ENCODE assay signal across 16 cellular contexts in the genomic region with DNA sequence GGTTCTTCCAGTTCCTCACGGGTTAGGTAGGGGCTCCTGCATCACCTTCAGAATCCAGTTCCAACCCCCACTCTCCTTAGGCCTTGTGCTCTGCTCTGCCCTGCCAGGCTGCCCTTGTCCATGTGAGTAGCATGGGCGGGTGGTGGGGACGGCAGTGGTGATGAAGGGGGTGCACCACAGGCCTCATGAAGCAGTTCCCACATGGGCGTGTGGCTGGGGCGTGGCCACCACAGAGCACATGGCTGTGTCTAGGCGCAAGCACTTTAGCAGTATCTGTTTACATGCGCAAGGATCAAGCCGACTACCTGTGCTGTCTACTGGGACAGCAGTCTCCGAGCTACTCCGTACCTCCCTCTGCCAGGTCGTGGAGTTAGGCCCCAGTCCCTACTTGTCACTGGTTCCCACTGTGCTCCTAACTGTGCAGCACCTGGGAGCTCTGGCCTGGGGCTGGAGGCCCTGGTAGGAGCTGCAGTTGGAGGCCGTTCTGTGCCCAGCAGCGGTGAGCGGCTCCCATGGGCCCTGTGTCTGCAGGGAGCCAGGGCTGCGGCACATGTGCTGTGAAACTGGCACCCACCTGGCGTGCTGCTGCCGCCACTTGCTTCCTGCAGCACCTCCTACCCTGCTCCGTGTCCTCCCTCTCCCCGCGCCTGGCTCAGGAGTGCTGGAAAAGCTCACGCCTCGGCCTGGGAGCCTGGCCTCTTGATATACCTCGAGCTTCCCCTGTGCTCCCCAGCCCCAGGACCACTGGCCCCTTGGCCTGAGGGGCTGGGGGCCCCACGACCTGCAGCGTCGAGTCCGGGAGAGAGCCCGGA. TPM values are rescaled to one million over a fixed set of nuclear protein-coding genes. Genes with fewer than 3 reads are reported as not detected.
DNase-seq lines count a peak whose midpoint lies in the region; ATAC-seq and TF ChIP-seq lines count a peak whose summit lies in the region.
"Had no signal": no experiment of that assay in that cellular context is flagged by ENCODE, and none has a peak within 500 bp of the region (broad histone marks: within the 10 kb centered on the region; RNA-seq: fewer than 3 reads in every experiment).

No MANE protein-coding gene starts in this region.

- H3K4me3 ChIP-seq in BE2C (ENCODE audit: low read depth, low read length) (no peak overlapping the region), neural progenitor cell (no peak overlapping the region)
- H3K4me3 ChIP-seq: breast epithelium had no signal

- no peak overlapping the region for H3K4me3 Mint-ChIP-seq in neural progenitor cell
- H3K4me3 Mint-ChIP-seq: activated T-cell treated with anti-CD3 and anti-CD28 coated beads, Interleukin-2, amount 50 U/mL, for 24 hours; naive thymus-derived CD4-positive, alpha-beta T cell; WTC11 had no signal

- ATAC-seq in esophagus mucosa, result peak; percentile 31
- ATAC-seq: naive thymus-derived CD4-positive, alpha-beta T cell; WTC11 had no signal

- H3K79me2 ChIP-seq in neural progenitor cell (ENCODE audit: low read depth), result no peaks in the 10 kb centered on the region

- H3K4me2 ChIP-seq in neural progenitor cell, result no peak overlapping the region

- TF ChIP-seq CTCF in BE2C (IDR thresholded peaks at IDR 0.05; ENCODE audit: low read depth, low read length) (no peak), neural progenitor cell (IDR thresholded peaks at IDR 0.05) (no peak)

- no peaks in the 10 kb centered on the region for H3F3A ChIP-seq in neural progenitor cell (ENCODE audit: low read depth)

- H3K27me3 ChIP-seq in BE2C, result no peaks in the 10 kb centered on the region
- no peaks in the 10 kb centered on the region for H3K27me3 ChIP-seq in neural progenitor cell
- H3K27me3 ChIP-seq: breast epithelium had no signal

- H3K9me3 ChIP-seq in BE2C (no peaks in the 10 kb centered on the region; the same call in 1 of the 2 replicates), neural progenitor cell (ENCODE audit: low read depth) (no peaks in the 10 kb centered on the region)
- H3K9me3 ChIP-seq: breast epithelium had no signal

- DNase-seq in BE2C (peak; percentile 12), NCI-H2171 treated with DMSO at 0.1 percent for 48 hours (lab: John Stamatoyannopoulos, UW) (peak; percentile 73), neural progenitor cell (ENCODE audit: low spot score) (no peak), activated gamma-delta T cell treated with Interleukin-2 at 50 U/mL for 16 hours (no peak), SW 1271 (lab: John Stamatoyannopoulos, UW) (no peak), RKO (ENCODE audit: low spot score) (no peak)
- DNase-seq in stimulated activated CD4-positive, alpha-beta T cell treated with anti-CD3 and anti-CD28 coated beads, Interleukin-2, amount 100 ng/mL, for 24 hours, result no peak
- DNase-seq: activated T-cell treated with anti-CD3 and anti-CD28 coated beads, Interleukin-2, amount 50 U/mL, for 24 hours; AML-193; MM.1S; naive thymus-derived CD4-positive, alpha-beta T cell; SHP77 treated with DMSO at 0.1 percent for 48 hours; stimulated activated CD4-positive, alpha-beta T cell treated with anti-CD3 and anti-CD28 coated beads, Interleukin-15, amount 100 ng/mL, for 24 hours had no signal

- no peak overlapping the region for H3K27ac Mint-ChIP-seq in neural progenitor cell
- H3K27ac Mint-ChIP-seq: activated T-cell treated with anti-CD3 and anti-CD28 coated beads, Interleukin-2, amount 50 U/mL, for 24 hours; naive thymus-derived CD4-positive, alpha-beta T cell had no signal

- H3K27me3 Mint-ChIP-seq in neural progenitor cell (ENCODE audit: insufficient read depth, low read depth), result peaks cover 6% of the 10 kb centered on the region
- H3K27me3 Mint-ChIP-seq: activated T-cell treated with anti-CD3 and anti-CD28 coated beads, Interleukin-2, amount 50 U/mL, for 24 hours had no signal

- no peak overlapping the region for H3K9ac ChIP-seq in neural progenitor cell

- peaks cover 15% of the 10 kb centered on the region for H3K4me1 Mint-ChIP-seq in neural progenitor cell
- H3K4me1 Mint-ChIP-seq: naive thymus-derived CD4-positive, alpha-beta T cell; WTC11 had no signal

- H3K27ac ChIP-seq in neural progenitor cell, result peak overlapping the region; percentile 63

- peaks cover 4% of the 10 kb centered on the region for H3K36me3 Mint-ChIP-seq in neural progenitor cell
- H3K36me3 Mint-ChIP-seq: naive thymus-derived CD4-positive, alpha-beta T cell had no signal

- H3K36me3 ChIP-seq in BE2C (peaks cover 32% of the 10 kb centered on the region), neural progenitor cell (no peaks in the 10 kb centered on the region)
- H3K36me3 ChIP-seq: breast epithelium had no signal

- no peaks in the 10 kb centered on the region for H3K9me3 Mint-ChIP-seq in neural progenitor cell
- H3K9me3 Mint-ChIP-seq: activated T-cell treated with anti-CD3 and anti-CD28 coated beads, Interleukin-2, amount 50 U/mL, for 24 hours; naive thymus-derived CD4-positive, alpha-beta T cell; WTC11 had no signal

- H3K4me1 ChIP-seq in BE2C (peaks cover 4% of the 10 kb centered on the region; the same call in 1 of the 2 replicates), neural progenitor cell (no peaks in the 10 kb centered on the region)
- H3K4me1 ChIP-seq: breast epithelium had no signal

- H2AFZ ChIP-seq in neural progenitor cell (replicated peaks), result no peak overlapping the region

- no peaks in the 10 kb centered on the region for H4K20me1 ChIP-seq in neural progenitor cell (ENCODE audit: low read depth)

RNA-seq across cellular contexts. Expression of gene PLXNA1, which starts 53.5 kb away (rescaled TPM):
- 261 TPM for polyA plus RNA-seq in BE2C (2012; ENCODE audit: insufficient read depth, insufficient read length, low read depth)
- total RNA-seq in esophagus mucosa (15.9 TPM), neural progenitor cell (ENCODE audit: low replicate concordance) (34.7 and 89.1 TPM in 2 replicates)

Comparison
In these comparisons a context has a peak if more than half of its experiments do, and no peak if none do; other contexts are left out.
1. DNase-seq: peak in BE2C (single experiment) and NCI-H2171 treated with DMSO at 0.1 percent for 48 hours (single experiment); none in neural progenitor cell (single experiment), activated gamma-delta T cell treated with Interleukin-2 at 50 U/mL for 16 hours (single experiment), stimulated activated CD4-positive, alpha-beta T cell treated with anti-CD3 and anti-CD28 coated beads, Interleukin-2, amount 100 ng/mL, for 24 hours (0 of 2), SW 1271 (0 of 2) and RKO (single experiment).